Comparison of ENCODE assay signal across 13 cellular contexts in the genomic region with DNA sequence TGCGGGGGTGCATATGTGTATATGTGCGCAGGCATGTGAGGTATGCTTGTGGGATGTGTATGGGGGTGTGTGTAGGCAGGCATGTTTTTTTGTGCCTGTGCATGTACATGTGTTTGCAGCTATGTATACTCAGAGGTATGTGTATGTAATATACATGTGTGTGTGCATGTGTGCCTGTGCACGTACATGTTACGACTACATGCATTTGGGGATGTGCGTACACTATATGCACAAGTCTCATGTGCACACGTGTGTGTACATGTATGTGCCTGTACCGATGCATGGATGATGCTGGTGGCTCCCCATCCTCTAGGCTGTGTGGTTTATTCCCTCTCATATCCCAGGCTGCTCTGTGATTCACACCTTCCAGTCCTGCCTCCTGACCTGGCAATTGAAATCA.
DNase-seq lines count a peak whose midpoint lies in the region; ATAC-seq, FAIRE-seq and TF ChIP-seq lines count a peak whose summit lies in the region.
"Had no signal": no experiment of that assay in that cellular context is flagged by ENCODE, and none has a peak within 500 bp of the region (broad histone marks: within the 10 kb centered on the region; RNA-seq: fewer than 3 reads in every experiment).

No MANE protein-coding gene starts in this region.

- no peak for ATAC-seq in K562
- ATAC-seq: A549; CD8-positive, alpha-beta T cell had no signal

- BruUV-seq in K562 (replicated peaks; lab: Mats Ljungman, UMichigan) = no TSS peak

- peaks cover 18% of the 10 kb centered on the region for H3K4me1 Mint-ChIP-seq in neural progenitor cell

- no peaks in the 10 kb centered on the region for H3K36me3 Mint-ChIP-seq in neural progenitor cell
- H3K36me3 Mint-ChIP-seq: CD8-positive, alpha-beta T cell had no signal

- H3K4me3 ChIP-seq in HEK293 (ENCODE audit: low read depth, low read length) = no peak overlapping the region
- H3K4me3 ChIP-seq in K562 = no peak overlapping the region
- H3K4me3 ChIP-seq in neural progenitor cell = no peak overlapping the region
- H3K4me3 ChIP-seq in dorsolateral prefrontal cortex = no peak overlapping the region
- H3K4me3 ChIP-seq: A549 had no signal

- H3K27ac ChIP-seq in HEK293 (ENCODE audit: extremely low read depth, low read depth, low read length) (no peak overlapping the region), K562 (ENCODE audit: extremely low read depth, low read depth, low read length) (no peak overlapping the region; the same call in 2 of the 3 replicates), neural progenitor cell (no peak overlapping the region), dorsolateral prefrontal cortex (no peak overlapping the region)
- H3K27ac ChIP-seq: A549 had no signal

- peaks cover 6% of the 10 kb centered on the region for H3F3A ChIP-seq in neural progenitor cell (ENCODE audit: low read depth)

- intact Hi-C loops in K562 (cut with micrococcal nuclease) = no loop called here
- intact Hi-C loops in dorsolateral prefrontal cortex (cut with DNase I) = no loop called here

- no peaks in the 10 kb centered on the region for H3K9me1 ChIP-seq in K562 (ENCODE audit: control insufficient read depth, insufficient read depth, low read length)

- H2AFZ ChIP-seq in K562 (ENCODE audit: low read depth, low read length) (peak overlapping the region; percentile 97), neural progenitor cell (replicated peaks) (no peak overlapping the region)

- no peaks in the 10 kb centered on the region for H3K36me3 ChIP-seq in HEK293 (ENCODE audit: control insufficient read depth in 2 of 2, insufficient read depth in 1 of 2, low read length in 2 of 2)
- no peaks in the 10 kb centered on the region for H3K36me3 ChIP-seq in K562 (ENCODE audit: control insufficient read depth, insufficient read depth, low read length)
- no peaks in the 10 kb centered on the region for H3K36me3 ChIP-seq in neural progenitor cell

- H3K9me3 ChIP-seq in HEK293 (ENCODE audit: control insufficient read depth, insufficient read depth, low read depth, low read length) (no peaks in the 10 kb centered on the region), K562 (replicated peaks; ENCODE audit: control insufficient read depth, insufficient read depth, low read depth, low read length) (no peaks in the 10 kb centered on the region), neural progenitor cell (ENCODE audit: low read depth) (no peaks in the 10 kb centered on the region)
- H3K9me3 ChIP-seq: A549 had no signal

- WGBS in K562 (ENCODE audit: insufficient coverage, low coverage, missing lambda C conversion rate) = 86% methylated on average over 7 of the region's 7 CpGs

- POLR2A ChIA-PET in HEK293 (lab: Yijun Ruan, JAX) = no interaction called here
- POLR2A ChIA-PET in K562 (lab: Yijun Ruan, JAX) = interaction anchor here (3.4 kb wide), 1 partner anchor 8 kb away, joined by 13 read pairs; no protein-coding TSS in a partner anchor

- no peak for TF ChIP-seq RAD21 in K562 (CRISPR knock-in tag; conservative IDR thresholded peaks at IDR 0.05 in 1 of 2, IDR thresholded peaks at IDR 0.05 in 1 of 2)

- peaks cover 5% of the 10 kb centered on the region for H3K27me3 Mint-ChIP-seq in neural progenitor cell (ENCODE audit: insufficient read depth, low read depth)

- in situ Hi-C loops in K562 (cut with MboI) = no loop called here

- H3K4me3 Mint-ChIP-seq in neural progenitor cell = no peak overlapping the region
- H3K4me3 Mint-ChIP-seq: CD14-positive monocyte; CD8-positive, alpha-beta T cell had no signal

- H3K4me2 ChIP-seq in K562 (ENCODE audit: insufficient read depth, low read length) (no peak overlapping the region), neural progenitor cell (no peak overlapping the region)
- H3K4me2 ChIP-seq: A549 had no signal

- H3K4me1 ChIP-seq in HEK293 (ENCODE audit: control insufficient read depth, insufficient read depth, low read length) (no peaks in the 10 kb centered on the region), K562 (replicated peaks in 1 of 2; ENCODE audit: control insufficient read depth in 2 of 2, insufficient read depth in 2 of 2, low read length in 2 of 2) (peaks cover 36 to 57% of the 10 kb centered on the region in 2 experiments), neural progenitor cell (peaks cover 21% of the 10 kb centered on the region)
- H3K4me1 ChIP-seq: A549 had no signal

- no peak for TF ChIP-seq POLR2A in K562 (conservative IDR thresholded peaks at IDR 0.05)

- FAIRE-seq in K562 (lab: Jason Lieb, UNC) = no peak
- FAIRE-seq: A549 had no signal

- no peaks in the 10 kb centered on the region for H3K27me3 ChIP-seq in K562 (ENCODE audit: control insufficient read depth in 2 of 2, insufficient read depth in 2 of 2, low read length in 2 of 2)
- H3K27me3 ChIP-seq in neural progenitor cell = no peaks in the 10 kb centered on the region
- no peaks in the 10 kb centered on the region for H3K27me3 ChIP-seq in dorsolateral prefrontal cortex

- TF ChIP-seq CTCF in HEK293 (tag by site-specific recombination; IDR thresholded peaks at IDR 0.05) (no peak), K562 (IDR thresholded peaks at IDR 0.05 in 2 of 3, conservative IDR thresholded peaks at IDR 0.05 in 1 of 3; ENCODE audit: insufficient read depth in 2 of 3, low read depth in 1 of 3, low read length in 3 of 3) (no peak), neural progenitor cell (IDR thresholded peaks at IDR 0.05) (no peak), dorsolateral prefrontal cortex (IDR thresholded peaks at IDR 0.05 in 54 of 56, conservative IDR thresholded peaks at IDR 0.05 in 2 of 56; ENCODE audit: low read depth in 1 of 56, partially characterized antibody in 56 of 56) (no peak)

- CTCF ChIA-PET in HEK293 (lab: Yijun Ruan, JAX) = interaction anchor here (0.6 kb wide), 1 partner anchor 419 kb away, joined by 4 read pairs; no protein-coding TSS in a partner anchor
- CTCF ChIA-PET in K562 (lab: Yijun Ruan, JAX; ENCODE audit: low intra/inter-chr PET ratio) = no interaction called here

- H3K9me3 Mint-ChIP-seq in neural progenitor cell = no peaks in the 10 kb centered on the region
- H3K9me3 Mint-ChIP-seq: CD8-positive, alpha-beta T cell had no signal

- no peaks in the 10 kb centered on the region for H3K79me2 ChIP-seq in K562 (ENCODE audit: control insufficient read depth, insufficient read depth, low read length)
- H3K79me2 ChIP-seq in neural progenitor cell (ENCODE audit: low read depth) = no peaks in the 10 kb centered on the region

- peak overlapping the region in 1 of 2 experiments; percentile 27; a peak in 1 of 4 replicates for H3K9ac ChIP-seq in K562 (ENCODE audit: insufficient read depth in 1 of 2, low read depth in 2 of 2, low read length in 2 of 2)
- no peak overlapping the region for H3K9ac ChIP-seq in neural progenitor cell

- TF ChIP-seq EP300 in K562 (IDR thresholded peaks at IDR 0.05; ENCODE audit: low read length) = no peak

- DNase-seq in K562 (ENCODE audit: extremely low read depth in 1 of 4, low spot score in 3 of 4) (no peak), neural progenitor cell (ENCODE audit: low spot score) (no peak), NCI-H226 (no peak), SHP77 treated with DMSO at 0.1 percent for 48 hours (lab: John Stamatoyannopoulos, UW) (no peak), dorsolateral prefrontal cortex (no peak)
- DNase-seq: CD8-positive, alpha-beta T cell; COR-L47; DND-41; GF-D8; HCEC 1CT had no signal

- no peaks in the 10 kb centered on the region for H4K20me1 ChIP-seq in K562 (replicated peaks; ENCODE audit: control insufficient read depth, insufficient read depth, low read length)
- no peaks in the 10 kb centered on the region for H4K20me1 ChIP-seq in neural progenitor cell (ENCODE audit: low read depth)

- peak overlapping the region; percentile 30 for H3K27ac Mint-ChIP-seq in neural progenitor cell
- H3K27ac Mint-ChIP-seq: CD14-positive monocyte; CD8-positive, alpha-beta T cell had no signal

TF ChIP-seq in K562, 482 proteins besides CTCF, POLR2A, EP300 and RAD21:
- TF ChIP-seq TEAD1 (CRISPR knock-in tag; IDR thresholded peaks at IDR 0.05) (no peak), FIP1L1 (IDR thresholded peaks at IDR 0.05; ENCODE audit: low read depth, low read length, poor library complexity, severe bottlenecking) (no peak), TEAD2 (tag; IDR thresholded peaks at IDR 0.05) (no peak), NCOA4 (IDR thresholded peaks at IDR 0.05; ENCODE audit: partially characterized antibody) (no peak), KDM1A (IDR thresholded peaks at IDR 0.05) (peak in 1 of 2 experiments; percentile 92; a peak in 2 of 4 replicates)
- TF ChIP-seq, protein P1, sequence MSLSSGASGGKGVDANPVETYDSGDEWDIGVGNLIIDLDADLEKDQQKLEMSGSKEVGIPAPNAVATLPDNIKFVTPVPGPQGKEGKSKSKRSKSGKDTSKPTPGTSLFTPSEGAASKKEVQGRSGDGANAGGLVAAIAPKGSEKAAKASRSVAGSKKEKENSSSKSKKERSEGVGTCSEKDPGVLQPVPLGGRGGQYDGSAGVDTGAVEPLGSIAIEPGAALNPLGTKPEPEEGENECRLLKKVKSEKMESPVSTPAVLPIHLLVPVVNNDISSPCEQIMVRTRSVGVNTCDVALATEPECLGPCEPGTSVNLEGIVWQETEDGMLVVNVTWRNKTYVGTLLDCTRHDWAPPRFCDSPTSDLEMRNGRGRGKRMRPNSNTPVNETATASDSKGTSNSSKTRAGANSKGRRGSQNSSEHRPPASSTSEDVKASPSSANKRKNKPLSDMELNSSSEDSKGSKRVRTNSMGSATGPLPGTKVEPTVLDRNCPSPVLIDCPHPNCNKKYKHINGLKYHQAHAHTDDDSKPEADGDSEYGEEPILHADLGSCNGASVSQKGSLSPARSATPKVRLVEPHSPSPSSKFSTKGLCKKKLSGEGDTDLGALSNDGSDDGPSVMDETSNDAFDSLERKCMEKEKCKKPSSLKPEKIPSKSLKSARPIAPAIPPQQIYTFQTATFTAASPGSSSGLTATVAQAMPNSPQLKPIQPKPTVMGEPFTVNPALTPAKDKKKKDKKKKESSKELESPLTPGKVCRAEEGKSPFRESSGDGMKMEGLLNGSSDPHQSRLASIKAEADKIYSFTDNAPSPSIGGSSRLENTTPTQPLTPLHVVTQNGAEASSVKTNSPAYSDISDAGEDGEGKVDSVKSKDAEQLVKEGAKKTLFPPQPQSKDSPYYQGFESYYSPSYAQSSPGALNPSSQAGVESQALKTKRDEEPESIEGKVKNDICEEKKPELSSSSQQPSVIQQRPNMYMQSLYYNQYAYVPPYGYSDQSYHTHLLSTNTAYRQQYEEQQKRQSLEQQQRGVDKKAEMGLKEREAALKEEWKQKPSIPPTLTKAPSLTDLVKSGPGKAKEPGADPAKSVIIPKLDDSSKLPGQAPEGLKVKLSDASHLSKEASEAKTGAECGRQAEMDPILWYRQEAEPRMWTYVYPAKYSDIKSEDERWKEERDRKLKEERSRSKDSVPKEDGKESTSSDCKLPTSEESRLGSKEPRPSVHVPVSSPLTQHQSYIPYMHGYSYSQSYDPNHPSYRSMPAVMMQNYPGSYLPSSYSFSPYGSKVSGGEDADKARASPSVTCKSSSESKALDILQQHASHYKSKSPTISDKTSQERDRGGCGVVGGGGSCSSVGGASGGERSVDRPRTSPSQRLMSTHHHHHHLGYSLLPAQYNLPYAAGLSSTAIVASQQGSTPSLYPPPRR (CRISPR knock-in tag; IDR thresholded peaks at IDR 0.05; ENCODE audit: borderline replicate concordance) = no peak
